14 cellular contexts compared by ENCODE assay signal in the genomic region with DNA sequence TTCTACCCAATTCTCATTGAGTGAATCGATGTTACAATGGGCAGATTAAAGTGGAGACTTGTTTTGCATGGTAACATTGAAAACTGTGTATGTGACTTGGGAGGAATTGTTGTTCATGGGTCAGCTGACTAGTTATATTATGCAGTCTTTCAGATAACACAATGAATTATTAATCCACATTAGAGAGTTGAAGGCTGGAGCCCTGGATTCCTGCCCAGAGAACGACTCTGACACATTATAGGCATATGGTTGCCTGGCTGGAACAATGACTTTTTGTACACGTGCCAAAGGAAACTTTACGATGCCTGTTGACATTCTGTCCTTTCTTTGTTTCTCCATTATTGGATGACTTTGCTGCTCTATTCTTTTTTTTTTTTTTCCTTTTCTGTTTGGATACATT. TPM values are rescaled to one million over a fixed set of nuclear protein-coding genes. Genes with fewer than 3 reads are reported as not detected.
DNase-seq lines count a peak whose midpoint lies in the region; ATAC-seq, FAIRE-seq and TF ChIP-seq lines count a peak whose summit lies in the region.
"Had no signal": no experiment of that assay in that cellular context is flagged by ENCODE, and none has a peak within 500 bp of the region (broad histone marks: within the 10 kb centered on the region; RNA-seq: fewer than 3 reads in every experiment).

No MANE protein-coding gene starts in this region.

- H3K4me1 ChIP-seq in astrocyte (ENCODE audit: insufficient read depth, low read length) = no peaks in the 10 kb centered on the region

- peaks cover 1% of the 10 kb centered on the region for H3K9me3 Mint-ChIP-seq in astrocyte (ENCODE audit: unreplicated experiment)

- no peak for ATAC-seq in HG03095 (IDR thresholded peaks at IDR 0.05; ENCODE audit: unreplicated experiment)
- no peak for ATAC-seq in HG02588 (IDR thresholded peaks at IDR 0.05; ENCODE audit: unreplicated experiment)
- no peak for ATAC-seq in HG02623 (IDR thresholded peaks at IDR 0.05; ENCODE audit: unreplicated experiment)
- ATAC-seq: stimulated activated naive B cell treated with anti-CD40 and anti-IgM and Interleukin-4, amounts not matched to agents 10 μg/mL and 1 μg/mL and 100 μg/mL, for 72 hours had no signal

- H3K4me3 ChIP-seq in astrocyte (ENCODE audit: insufficient read depth, low read depth, low read length) = no peak overlapping the region

- H3K4me3 Mint-ChIP-seq in astrocyte (ENCODE audit: unreplicated experiment) = no peak overlapping the region
- H3K4me3 Mint-ChIP-seq: activated naive CD8-positive, alpha-beta T cell treated with anti-CD3 and anti-CD28 coated beads, Interleukin-2, amount 10 ng/mL, durations not matched to agents 7 days and 5 days; stimulated activated naive B cell treated with anti-CD40 and anti-IgM and Interleukin-4, amounts not matched to agents 10 μg/mL and 1 μg/mL and 100 μg/mL, for 72 hours had no signal

- H3K36me3 Mint-ChIP-seq in astrocyte (ENCODE audit: low read depth, unreplicated experiment) = no peaks in the 10 kb centered on the region
- H3K36me3 Mint-ChIP-seq: activated naive CD8-positive, alpha-beta T cell treated with anti-CD3 and anti-CD28 coated beads, Interleukin-2, amount 10 ng/mL, durations not matched to agents 7 days and 5 days; stimulated activated naive B cell treated with anti-CD40 and anti-IgM and Interleukin-4, amounts not matched to agents 10 μg/mL and 1 μg/mL and 100 μg/mL, for 72 hours had no signal

- peak overlapping the region; percentile 8 for H3K4me2 ChIP-seq in astrocyte (ENCODE audit: low read length)

- H2AFZ ChIP-seq in astrocyte (ENCODE audit: low read depth, low read length) = no peak overlapping the region

- H3K4me1 Mint-ChIP-seq in astrocyte (ENCODE audit: low read depth, unreplicated experiment) = no peaks in the 10 kb centered on the region
- H3K4me1 Mint-ChIP-seq: activated naive CD8-positive, alpha-beta T cell treated with anti-CD3 and anti-CD28 coated beads, Interleukin-2, amount 10 ng/mL, durations not matched to agents 7 days and 5 days; stimulated activated naive B cell treated with anti-CD40 and anti-IgM and Interleukin-4, amounts not matched to agents 10 μg/mL and 1 μg/mL and 100 μg/mL, for 72 hours had no signal

- FAIRE-seq in astrocyte (lab: Jason Lieb, UNC) = no peak

- no peak for TF ChIP-seq CTCF in astrocyte (IDR thresholded peaks at IDR 0.05; ENCODE audit: insufficient read depth, low read depth, low read length)

- no peaks in the 10 kb centered on the region for H3K36me3 ChIP-seq in astrocyte (ENCODE audit: insufficient read depth, low read length)

- H3K79me2 ChIP-seq in astrocyte (ENCODE audit: insufficient read depth, low read length) = no peaks in the 10 kb centered on the region

- peaks cover 2% of the 10 kb centered on the region for H3K27me3 Mint-ChIP-seq in astrocyte (ENCODE audit: low read depth, unreplicated experiment)
- H3K27me3 Mint-ChIP-seq: activated naive CD8-positive, alpha-beta T cell treated with anti-CD3 and anti-CD28 coated beads, Interleukin-2, amount 10 ng/mL, durations not matched to agents 7 days and 5 days; stimulated activated naive B cell treated with anti-CD40 and anti-IgM and Interleukin-4, amounts not matched to agents 10 μg/mL and 1 μg/mL and 100 μg/mL, for 72 hours had no signal

- no peak overlapping the region for H3K27ac Mint-ChIP-seq in astrocyte (ENCODE audit: unreplicated experiment)
- H3K27ac Mint-ChIP-seq: activated naive CD8-positive, alpha-beta T cell treated with anti-CD3 and anti-CD28 coated beads, Interleukin-2, amount 10 ng/mL, durations not matched to agents 7 days and 5 days; stimulated activated naive B cell treated with anti-CD40 and anti-IgM and Interleukin-4, amounts not matched to agents 10 μg/mL and 1 μg/mL and 100 μg/mL, for 72 hours had no signal

- H3K9me3 ChIP-seq in astrocyte (ENCODE audit: insufficient read depth, low read depth, low read length) = no peaks in the 10 kb centered on the region

- H3K27ac ChIP-seq in astrocyte (ENCODE audit: low read depth, low read length) = no peak overlapping the region

- no peaks in the 10 kb centered on the region for H3K27me3 ChIP-seq in astrocyte (ENCODE audit: insufficient read depth, low read length)

- no peaks in the 10 kb centered on the region for H4K20me1 ChIP-seq in astrocyte (ENCODE audit: insufficient read depth, low read length)

- DNase-seq in A172 (ENCODE audit: low spot score) (peak; percentile 23), NCI-H1694 (lab: John Stamatoyannopoulos, UW) (peak; percentile 93), astrocyte (ENCODE audit: low read depth) (no peak), iris pigment epithelial cell (ENCODE audit: low read depth) (peak; percentile 11), EL (no peak)
- DNase-seq: activated CD4-positive, alpha-beta T cell treated with anti-CD3 and anti-CD28 coated beads, Interleukin-2, amount 50 U/mL, for 1 hour; activated naive CD8-positive, alpha-beta T cell treated with anti-CD3 and anti-CD28 coated beads, Interleukin-2, amount 10 ng/mL, durations not matched to agents 7 days and 5 days; mesendoderm; stimulated activated CD4-positive, alpha-beta T cell treated with anti-CD3 and anti-CD28 coated beads, Interleukin-12 subunit alpha, Interleukin-12 subunit beta, amount 100 ng/mL, for 4 hours; stimulated activated naive B cell treated with anti-CD40 and anti-IgM and Interleukin-4, amounts not matched to agents 10 μg/mL and 1 μg/mL and 100 μg/mL, for 72 hours had no signal

- H3K9ac ChIP-seq in astrocyte (ENCODE audit: low read length) = no peak overlapping the region

RNA-seq across cellular contexts. Expression of a gene that starts 52.3 kb away (rescaled TPM):
- total RNA-seq in A172 (2014; rRNA removed; shearing (Covaris generic)) = not detected in 2 replicates
- 0.09 TPM in 1 of 2 replicates, not detected in the other for total RNA-seq in astrocyte
- total RNA-seq: activated naive CD8-positive, alpha-beta T cell treated with anti-CD3 and anti-CD28 coated beads, Interleukin-2, amount 10 ng/mL, durations not matched to agents 7 days and 5 days; M059J had no signal

Comparison
In these comparisons a context has a peak if more than half of its experiments do, and no peak if none do; other contexts are left out.
1. DNase-seq: peak in A172 (single experiment), NCI-H1694 (single experiment) and iris pigment epithelial cell (single experiment); none in astrocyte (single experiment) and EL (single experiment).